In genomic region chr11:47152126-47152952, GRCh38 we compare ENCODE assay signal across 1 cellular context.
A peak's percentile ranks its signal among the peaks of the same experiment; 100 is the strongest.
TF ChIP-seq lines count a peak whose summit lies in the region.

No MANE protein-coding gene starts in this region.

TF ChIP-seq in HepG2, 621 proteins besides CTCF, POLR2A, EP300 and RAD21:
- TF ChIP-seq KDM2A (CRISPR knock-in tag; IDR thresholded peaks at IDR 0.05; ENCODE audit: borderline replicate concordance, low read depth) (0 out of 2 replicates have a peak, but pooled peaks have one; percentile 11), CSRNP2 (CRISPR knock-in tag; conservative IDR thresholded peaks at IDR 0.05; ENCODE audit: low read depth) (no peak)
